Comparison of ENCODE assay signal across 1 cellular context in genomic region chr3:60185161-60185560, GRCh38.
TF ChIP-seq lines count a peak whose summit lies in the region.

No MANE protein-coding gene starts in this region.

TF ChIP-seq in K562, 482 proteins besides CTCF, POLR2A, EP300 and RAD21 (continued from another document):
- TF ChIP-seq ZBTB40 (IDR thresholded peaks at IDR 0.05), result peak; percentile 79
- peak; percentile 55 for TF ChIP-seq ZBTB40 (CRISPR knock-in tag; IDR thresholded peaks at IDR 0.05)
- TF ChIP-seq ZNF707 (CRISPR knock-in tag; conservative IDR thresholded peaks at IDR 0.05), result no peak
- TF ChIP-seq SP1 (CRISPR knock-in tag; IDR thresholded peaks at IDR 0.05), result no peak
- peak; percentile 76 for TF ChIP-seq FOXJ2 (tag; IDR thresholded peaks at IDR 0.05)
- no peak for TF ChIP-seq ATF2 (CRISPR knock-in tag; IDR thresholded peaks at IDR 0.05)
- no peak for TF ChIP-seq NRF1 (conservative IDR thresholded peaks at IDR 0.05 in 1 of 2, IDR thresholded peaks at IDR 0.05 in 1 of 2)
- peak; percentile 54 for TF ChIP-seq ATF3 (IDR thresholded peaks at IDR 0.05)
- TF ChIP-seq ATF3 (CRISPR knock-in tag; conservative IDR thresholded peaks at IDR 0.05), result no peak
- no peak for TF ChIP-seq CEBPG (CRISPR knock-in tag; IDR thresholded peaks at IDR 0.05)
- TF ChIP-seq CEBPG (tag; conservative IDR thresholded peaks at IDR 0.05 in 1 of 2, IDR thresholded peaks at IDR 0.05 in 1 of 2), result peak in 1 of 2 experiments; percentile 50; a peak in 1 of 4 replicates
- TF ChIP-seq FOXK1 (CRISPR knock-in tag; IDR thresholded peaks at IDR 0.05; ENCODE audit: borderline replicate concordance), result no peak
- no peak for TF ChIP-seq ETV1 (tag; conservative IDR thresholded peaks at IDR 0.05; ENCODE audit: low read depth)
- TF ChIP-seq HMGN3 (IDR thresholded peaks at IDR 0.05; ENCODE audit: borderline replicate concordance, extremely low read depth, insufficient read length, low read depth, low read length), result no peak
- TF ChIP-seq ZNF280B (CRISPR knock-in tag; IDR thresholded peaks at IDR 0.05), result no peak
- TF ChIP-seq CC2D1A (IDR thresholded peaks at IDR 0.05), result no peak
TF ChIP-seq in K562: peak in this region for 6.
